1 cellular context compared by ENCODE assay signal in genomic region chr7:50304911-50305621, GRCh38.
TF ChIP-seq lines count a peak whose summit lies in the region.

No MANE protein-coding gene starts in this region.

TF ChIP-seq in K562, 482 proteins besides CTCF, POLR2A, EP300 and RAD21 (continued from another document):
- TF ChIP-seq, protein P1, sequence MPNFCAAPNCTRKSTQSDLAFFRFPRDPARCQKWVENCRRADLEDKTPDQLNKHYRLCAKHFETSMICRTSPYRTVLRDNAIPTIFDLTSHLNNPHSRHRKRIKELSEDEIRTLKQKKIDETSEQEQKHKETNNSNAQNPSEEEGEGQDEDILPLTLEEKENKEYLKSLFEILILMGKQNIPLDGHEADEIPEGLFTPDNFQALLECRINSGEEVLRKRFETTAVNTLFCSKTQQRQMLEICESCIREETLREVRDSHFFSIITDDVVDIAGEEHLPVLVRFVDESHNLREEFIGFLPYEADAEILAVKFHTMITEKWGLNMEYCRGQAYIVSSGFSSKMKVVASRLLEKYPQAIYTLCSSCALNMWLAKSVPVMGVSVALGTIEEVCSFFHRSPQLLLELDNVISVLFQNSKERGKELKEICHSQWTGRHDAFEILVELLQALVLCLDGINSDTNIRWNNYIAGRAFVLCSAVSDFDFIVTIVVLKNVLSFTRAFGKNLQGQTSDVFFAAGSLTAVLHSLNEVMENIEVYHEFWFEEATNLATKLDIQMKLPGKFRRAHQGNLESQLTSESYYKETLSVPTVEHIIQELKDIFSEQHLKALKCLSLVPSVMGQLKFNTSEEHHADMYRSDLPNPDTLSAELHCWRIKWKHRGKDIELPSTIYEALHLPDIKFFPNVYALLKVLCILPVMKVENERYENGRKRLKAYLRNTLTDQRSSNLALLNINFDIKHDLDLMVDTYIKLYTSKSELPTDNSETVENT (CRISPR knock-in tag; IDR thresholded peaks at IDR 0.05), result no peak
- TF ChIP-seq, protein P2, sequence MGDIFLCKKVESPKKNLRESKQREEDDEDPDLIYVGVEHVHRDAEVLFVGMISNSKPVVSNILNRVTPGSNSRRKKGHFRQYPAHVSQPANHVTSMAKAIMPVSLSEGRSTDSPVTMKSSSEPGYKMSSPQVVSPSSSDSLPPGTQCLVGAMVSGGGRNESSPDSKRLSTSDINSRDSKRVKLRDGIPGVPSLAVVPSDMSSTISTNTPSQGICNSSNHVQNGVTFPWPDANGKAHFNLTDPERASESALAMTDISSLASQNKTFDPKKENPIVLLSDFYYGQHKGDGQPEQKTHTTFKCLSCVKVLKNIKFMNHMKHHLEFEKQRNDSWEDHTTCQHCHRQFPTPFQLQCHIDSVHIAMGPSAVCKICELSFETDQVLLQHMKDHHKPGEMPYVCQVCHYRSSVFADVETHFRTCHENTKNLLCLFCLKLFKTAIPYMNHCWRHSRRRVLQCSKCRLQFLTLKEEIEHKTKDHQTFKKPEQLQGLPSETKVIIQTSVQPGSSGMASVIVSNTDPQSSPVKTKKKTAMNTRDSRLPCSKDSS (IDR thresholded peaks at IDR 0.05; ENCODE audit: low read depth, partially characterized antibody), result no peak
- TF ChIP-seq ATF7 (IDR thresholded peaks at IDR 0.05), result no peak
- no peak for TF ChIP-seq POLR2G (IDR thresholded peaks at IDR 0.05; ENCODE audit: low read depth, low read length)
- no peak for TF ChIP-seq SMARCE1 (IDR thresholded peaks at IDR 0.05)
- TF ChIP-seq HNRNPK (IDR thresholded peaks at IDR 0.05; ENCODE audit: low read depth, low read length, poor library complexity, severe bottlenecking), result no peak
- no peak for TF ChIP-seq GTF2A2 (tag; IDR thresholded peaks at IDR 0.05)
- no peak for TF ChIP-seq ZNF695 (CRISPR knock-in tag; IDR thresholded peaks at IDR 0.05)
- 0 out of 4 replicates have a peak, but pooled peaks of 1 of the 2 experiments have one; percentile 3 for TF ChIP-seq ZNF639 (CRISPR knock-in tag; conservative IDR thresholded peaks at IDR 0.05 in 1 of 2, IDR thresholded peaks at IDR 0.05 in 1 of 2)
- 0 out of 2 replicates have a peak, but pooled peaks have one; percentile 14 for TF ChIP-seq MXI1 (IDR thresholded peaks at IDR 0.05; ENCODE audit: low read depth, low read length)
- no peak for TF ChIP-seq TEAD1 (CRISPR knock-in tag; IDR thresholded peaks at IDR 0.05)
- TF ChIP-seq HDAC2 (IDR thresholded peaks at IDR 0.05), result peak; percentile 41; the same call in 1 of the 2 replicates
- TF ChIP-seq, protein P3, sequence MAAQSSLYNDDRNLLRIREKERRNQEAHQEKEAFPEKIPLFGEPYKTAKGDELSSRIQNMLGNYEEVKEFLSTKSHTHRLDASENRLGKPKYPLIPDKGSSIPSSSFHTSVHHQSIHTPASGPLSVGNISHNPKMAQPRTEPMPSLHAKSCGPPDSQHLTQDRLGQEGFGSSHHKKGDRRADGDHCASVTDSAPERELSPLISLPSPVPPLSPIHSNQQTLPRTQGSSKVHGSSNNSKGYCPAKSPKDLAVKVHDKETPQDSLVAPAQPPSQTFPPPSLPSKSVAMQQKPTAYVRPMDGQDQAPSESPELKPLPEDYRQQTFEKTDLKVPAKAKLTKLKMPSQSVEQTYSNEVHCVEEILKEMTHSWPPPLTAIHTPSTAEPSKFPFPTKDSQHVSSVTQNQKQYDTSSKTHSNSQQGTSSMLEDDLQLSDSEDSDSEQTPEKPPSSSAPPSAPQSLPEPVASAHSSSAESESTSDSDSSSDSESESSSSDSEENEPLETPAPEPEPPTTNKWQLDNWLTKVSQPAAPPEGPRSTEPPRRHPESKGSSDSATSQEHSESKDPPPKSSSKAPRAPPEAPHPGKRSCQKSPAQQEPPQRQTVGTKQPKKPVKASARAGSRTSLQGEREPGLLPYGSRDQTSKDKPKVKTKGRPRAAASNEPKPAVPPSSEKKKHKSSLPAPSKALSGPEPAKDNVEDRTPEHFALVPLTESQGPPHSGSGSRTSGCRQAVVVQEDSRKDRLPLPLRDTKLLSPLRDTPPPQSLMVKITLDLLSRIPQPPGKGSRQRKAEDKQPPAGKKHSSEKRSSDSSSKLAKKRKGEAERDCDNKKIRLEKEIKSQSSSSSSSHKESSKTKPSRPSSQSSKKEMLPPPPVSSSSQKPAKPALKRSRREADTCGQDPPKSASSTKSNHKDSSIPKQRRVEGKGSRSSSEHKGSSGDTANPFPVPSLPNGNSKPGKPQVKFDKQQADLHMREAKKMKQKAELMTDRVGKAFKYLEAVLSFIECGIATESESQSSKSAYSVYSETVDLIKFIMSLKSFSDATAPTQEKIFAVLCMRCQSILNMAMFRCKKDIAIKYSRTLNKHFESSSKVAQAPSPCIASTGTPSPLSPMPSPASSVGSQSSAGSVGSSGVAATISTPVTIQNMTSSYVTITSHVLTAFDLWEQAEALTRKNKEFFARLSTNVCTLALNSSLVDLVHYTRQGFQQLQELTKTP (IDR thresholded peaks at IDR 0.05; ENCODE audit: low read depth in 1 of 2, partially characterized antibody in 2 of 2), result peak in 1 of 2 experiments; percentile 33
- TF ChIP-seq CHD1 (IDR thresholded peaks at IDR 0.05; ENCODE audit: low read length), result peak; percentile 77
